In the genomic region with DNA sequence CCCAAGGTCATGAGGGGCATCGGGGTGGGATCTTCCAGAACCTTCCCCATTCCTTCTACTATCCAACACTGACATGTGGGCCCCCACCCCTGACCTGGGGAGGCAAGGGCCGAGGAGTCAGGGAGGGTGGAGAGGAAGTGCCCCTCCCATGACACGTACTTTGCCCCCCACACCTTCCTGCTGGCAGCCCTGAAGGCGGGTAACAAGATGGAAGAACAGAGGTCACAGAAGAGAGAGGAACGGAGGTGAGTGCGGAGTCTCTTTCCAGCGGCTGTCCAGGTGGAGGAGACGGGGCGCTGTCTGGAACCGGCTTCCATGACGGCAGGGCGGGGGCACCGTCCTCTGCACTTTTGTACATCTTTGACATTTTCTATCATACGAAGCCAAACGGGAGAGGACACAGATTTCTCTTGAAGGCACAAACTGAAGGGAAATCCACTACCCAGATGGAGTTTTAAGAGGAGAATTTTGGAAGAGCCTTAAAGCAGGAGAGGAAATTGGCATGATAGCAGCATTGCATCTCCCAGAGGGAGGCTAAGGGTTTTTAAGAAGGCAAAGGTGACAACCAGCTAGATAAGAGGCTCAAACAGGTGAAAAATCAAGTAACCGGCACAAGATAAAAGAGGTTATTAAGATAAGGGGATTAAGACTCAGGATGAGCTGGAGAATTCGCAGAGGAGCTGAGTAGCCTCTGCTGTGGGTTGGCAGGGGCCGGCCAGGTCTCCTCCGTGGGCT, we compare ENCODE assay signal across 32 cellular contexts. TPM values are rescaled to one million over a fixed set of nuclear protein-coding genes. Genes with fewer than 3 reads are reported as not detected.
A peak's percentile ranks its signal among the peaks of the same experiment; 100 is the strongest.
DNase-seq lines count a peak whose midpoint lies in the region; ATAC-seq, FAIRE-seq and TF ChIP-seq lines count a peak whose summit lies in the region.
"Had no signal": no experiment of that assay in that cellular context is flagged by ENCODE, and none has a peak within 500 bp of the region (broad histone marks: within the 10 kb centered on the region; RNA-seq: fewer than 3 reads in every experiment).

No MANE protein-coding gene starts in this region.

- H3K36me3 ChIP-seq in DND-41 (ENCODE audit: insufficient read depth, low read length) (peaks cover 83% of the 10 kb centered on the region), astrocyte (ENCODE audit: insufficient read depth, low read length) (no peaks in the 10 kb centered on the region), fibroblast of lung (ENCODE audit: control insufficient read depth, insufficient read depth, low read length) (peaks cover 8% of the 10 kb centered on the region), small intestine (ENCODE audit: control insufficient read depth in 2 of 2, insufficient read depth in 2 of 2, low read length in 2 of 2) (no peaks in the 10 kb centered on the region), right atrium auricular region (peaks cover 9% of the 10 kb centered on the region)
- H3K36me3 ChIP-seq: breast epithelium, pancreas had no signal

- H3K79me2 ChIP-seq in DND-41 (ENCODE audit: insufficient read depth, low read length) (peaks cover 100% of the 10 kb centered on the region), astrocyte (ENCODE audit: insufficient read depth, low read length) (peaks cover 68% of the 10 kb centered on the region), fibroblast of lung (ENCODE audit: control insufficient read depth, insufficient read depth, low read length) (peaks cover 68% of the 10 kb centered on the region)

- no peaks in the 10 kb centered on the region for H3K27me3 ChIP-seq in DND-41 (ENCODE audit: insufficient read depth, low read length, poor library complexity)
- H3K27me3 ChIP-seq in astrocyte (ENCODE audit: insufficient read depth, low read length), result no peaks in the 10 kb centered on the region
- H3K27me3 ChIP-seq in fibroblast of lung (ENCODE audit: control insufficient read depth, insufficient read depth, low read length), result no peaks in the 10 kb centered on the region
- no peaks in the 10 kb centered on the region for H3K27me3 ChIP-seq in small intestine (ENCODE audit: control insufficient read depth in 2 of 2, insufficient read depth in 2 of 2, low read length in 2 of 2)
- H3K27me3 ChIP-seq in right atrium auricular region, result no peaks in the 10 kb centered on the region
- H3K27me3 ChIP-seq: breast epithelium, pancreas had no signal

- no peaks in the 10 kb centered on the region for H3K9me3 Mint-ChIP-seq in astrocyte (ENCODE audit: unreplicated experiment)
- no peaks in the 10 kb centered on the region for H3K9me3 Mint-ChIP-seq in activated T-helper 1 cell treated with anti-CD3 and anti-CD28 coated beads, Interleukin-12 subunit alpha, Interleukin-12 subunit beta, Interleukin-2, Interleukin-4 antibody, amounts not matched to agents 30 ng/mL and 10 ng/mL and 1 ng/mL, durations not matched to agents 14 hours and 24 hours and 36 hours
- H3K9me3 Mint-ChIP-seq: activated T-helper 17 cell treated with anti-CD3 and anti-CD28 coated beads, Interleukin-2, amount 50 U/mL, for 72 hours; CD8-positive, alpha-beta T cell had no signal

- H4K20me1 ChIP-seq in DND-41 (ENCODE audit: insufficient read depth, low read length), result peaks cover 99% of the 10 kb centered on the region
- H4K20me1 ChIP-seq in astrocyte (ENCODE audit: insufficient read depth, low read length), result peaks cover 98% of the 10 kb centered on the region
- H4K20me1 ChIP-seq in fibroblast of lung (ENCODE audit: control insufficient read depth, extremely low read depth, insufficient read depth, low read length), result no peaks in the 10 kb centered on the region

- H3K9ac ChIP-seq in DND-41 (ENCODE audit: low read depth, low read length) (no peak overlapping the region), astrocyte (ENCODE audit: low read length) (no peak overlapping the region), fibroblast of lung (ENCODE audit: insufficient read depth, low read length) (no peak overlapping the region)

- H3K4me3 ChIP-seq in DND-41 (ENCODE audit: low read depth in 1 of 2, low read length in 2 of 2) (no peak overlapping the region), astrocyte (ENCODE audit: insufficient read depth, low read depth, low read length) (no peak overlapping the region), fibroblast of lung (replicated peaks in 1 of 4; ENCODE audit: control extremely low read depth in 1 of 4, insufficient read depth in 1 of 4, low read depth in 3 of 4, low read length in 4 of 4) (no peak overlapping the region), small intestine (ENCODE audit: low read depth in 1 of 2, low read length in 2 of 2) (no peak overlapping the region), right atrium auricular region (no peak overlapping the region)
- H3K4me3 ChIP-seq: A549, pancreas, smooth muscle cell had no signal

- no peaks in the 10 kb centered on the region for H3K4me1 ChIP-seq in DND-41 (ENCODE audit: insufficient read depth, low read length)
- peaks cover 21% of the 10 kb centered on the region for H3K4me1 ChIP-seq in astrocyte (ENCODE audit: insufficient read depth, low read length)
- peaks cover 23% of the 10 kb centered on the region for H3K4me1 ChIP-seq in fibroblast of lung (ENCODE audit: control insufficient read depth, extremely low read depth, insufficient read depth, low read length)
- H3K4me1 ChIP-seq in small intestine (ENCODE audit: control insufficient read depth in 2 of 2, insufficient read depth in 1 of 2, low read depth in 1 of 2, low read length in 1 of 2), result peaks cover 0 to 4% of the 10 kb centered on the region in 2 donors
- H3K4me1 ChIP-seq in right atrium auricular region, result peaks cover 0 to 63% of the 10 kb centered on the region in 2 donors
- H3K4me1 ChIP-seq: pancreas had no signal

- 0 out of 2 replicates have a peak overlapping the region, but pooled peaks have one; percentile 37 for H3K27ac ChIP-seq in DND-41 (ENCODE audit: low read length)
- no peak overlapping the region for H3K27ac ChIP-seq in astrocyte (ENCODE audit: low read depth, low read length)
- peak overlapping the region; percentile 76 for H3K27ac ChIP-seq in fibroblast of lung (ENCODE audit: insufficient read depth, low read length)
- no peak overlapping the region for H3K27ac ChIP-seq in small intestine (ENCODE audit: low read depth in 1 of 2, low read length in 1 of 2)
- no peak overlapping the region for H3K27ac ChIP-seq in right atrium auricular region
- H3K27ac ChIP-seq: A549, pancreas had no signal

- H3K36me3 Mint-ChIP-seq in astrocyte (ENCODE audit: low read depth, unreplicated experiment), result peaks cover 19% of the 10 kb centered on the region
- no peaks in the 10 kb centered on the region for H3K36me3 Mint-ChIP-seq in activated T-helper 1 cell treated with anti-CD3 and anti-CD28 coated beads, Interleukin-12 subunit alpha, Interleukin-12 subunit beta, Interleukin-2, Interleukin-4 antibody, amounts not matched to agents 30 ng/mL and 10 ng/mL and 1 ng/mL, durations not matched to agents 14 hours and 24 hours and 36 hours (ENCODE audit: low read depth)
- H3K36me3 Mint-ChIP-seq: CD8-positive, alpha-beta T cell had no signal

- no peak overlapping the region for H2AFZ ChIP-seq in DND-41 (ENCODE audit: low read depth, low read length)
- H2AFZ ChIP-seq in astrocyte (ENCODE audit: low read depth, low read length), result no peak overlapping the region
- no peak overlapping the region for H2AFZ ChIP-seq in fibroblast of lung (ENCODE audit: low read length)

- H3K9me3 ChIP-seq in DND-41 (ENCODE audit: insufficient read depth, low read length, severe bottlenecking) (no peaks in the 10 kb centered on the region), astrocyte (ENCODE audit: insufficient read depth, low read depth, low read length) (no peaks in the 10 kb centered on the region), fibroblast of lung (ENCODE audit: control insufficient read depth, insufficient read depth, low read depth, low read length) (no peaks in the 10 kb centered on the region), small intestine (ENCODE audit: control insufficient read depth, low read depth) (no peaks in the 10 kb centered on the region), right atrium auricular region (no peaks in the 10 kb centered on the region)
- H3K9me3 ChIP-seq: A549, breast epithelium, pancreas had no signal

- TF ChIP-seq CTCF in DND-41 (IDR thresholded peaks at IDR 0.05; ENCODE audit: borderline replicate concordance, extremely low read depth, low read length, poor library complexity, severe bottlenecking) (no peak), astrocyte (IDR thresholded peaks at IDR 0.05; ENCODE audit: insufficient read depth, low read depth, low read length) (no peak), fibroblast of lung (conservative IDR thresholded peaks at IDR 0.05 in 1 of 2, IDR thresholded peaks at IDR 0.05 in 1 of 2; ENCODE audit: low read depth in 1 of 2, low read length in 2 of 2) (no peak), right atrium auricular region (IDR thresholded peaks at IDR 0.05) (no peak)

- DNase-seq in DND-41 (no peak), astrocyte (ENCODE audit: low read depth) (no peak), fibroblast of lung (ENCODE audit: low read depth in 2 of 2) (no peak), small intestine (peak; percentile 87), right atrium auricular region (ENCODE audit: low spot score) (no peak), H4 (ENCODE audit: low spot score) (no peak), COLO829 (ENCODE audit: low spot score) (no peak)
- DNase-seq in activated T-helper 1 cell treated with anti-CD3 and anti-CD28 coated beads, Interleukin-12 subunit alpha, Interleukin-12 subunit beta, Interleukin-2, Interleukin-4 antibody, amounts not matched to agents 30 ng/mL and 10 ng/mL and 1 ng/mL, durations not matched to agents 14 hours and 24 hours and 36 hours (ENCODE audit: low spot score), result no peak
- DNase-seq: activated CD4-positive, alpha-beta T cell treated with anti-CD3 and anti-CD28 coated beads for 4 hours; activated CD8-positive, alpha-beta T cell treated with anti-CD3 and anti-CD28 coated beads, Interleukin-2, amount 10 ng/mL, durations not matched to agents 7 days and 5 days; activated naive CD4-positive, alpha-beta T cell treated with anti-CD3 and anti-CD28 coated beads, Interleukin-2, amount 50 U/mL, for 16 hours; AML-193; amygdala; CD8-positive, alpha-beta T cell; effector memory CD4-positive, alpha-beta T cell; foreskin fibroblast; head of caudate nucleus; NCI-H1417 treated with DMSO at 0.1 percent for 48 hours; NCI-H2081; NCI-H226; NCI-H526 treated with DMSO at 0.1 percent for 48 hours; NK-92 treated with Interleukin-12 subunit alpha and Interleukin-12 subunit beta, amount 100 ng/mL, for 24 hours; pancreas; SHP77 treated with DMSO at 0.1 percent for 48 hours; stimulated activated naive CD4-positive, alpha-beta T cell treated with Interleukin-2 at 50 U/mL for 16 hours had no signal

- peak overlapping the region; percentile 45 for H3K27ac Mint-ChIP-seq in astrocyte (ENCODE audit: unreplicated experiment)
- H3K27ac Mint-ChIP-seq in activated T-helper 1 cell treated with anti-CD3 and anti-CD28 coated beads, Interleukin-12 subunit alpha, Interleukin-12 subunit beta, Interleukin-2, Interleukin-4 antibody, amounts not matched to agents 30 ng/mL and 10 ng/mL and 1 ng/mL, durations not matched to agents 14 hours and 24 hours and 36 hours, result no peak overlapping the region
- H3K27ac Mint-ChIP-seq: activated CD8-positive, alpha-beta T cell treated with anti-CD3 and anti-CD28 coated beads, Interleukin-2, amount 10 ng/mL, durations not matched to agents 7 days and 5 days; activated T-helper 17 cell treated with anti-CD3 and anti-CD28 coated beads, Interleukin-2, amount 50 U/mL, for 72 hours; CD8-positive, alpha-beta T cell had no signal

- H3K4me2 ChIP-seq in DND-41 (ENCODE audit: insufficient read depth, low read length), result no peak overlapping the region
- H3K4me2 ChIP-seq in astrocyte (ENCODE audit: low read length), result no peak overlapping the region
- H3K4me2 ChIP-seq in fibroblast of lung (ENCODE audit: extremely low read depth, insufficient read depth, low read length), result no peak overlapping the region
- H3K4me2 ChIP-seq: A549, smooth muscle cell had no signal

- no peak for ATAC-seq in DND-41 (ENCODE audit: insufficient read depth, low read depth)
- ATAC-seq: activated CD8-positive, alpha-beta T cell treated with anti-CD3 and anti-CD28 coated beads, Interleukin-2, amount 10 ng/mL, durations not matched to agents 7 days and 5 days; activated T-helper 17 cell treated with anti-CD3 and anti-CD28 coated beads, Interleukin-2, amount 50 U/mL, for 72 hours; CD8-positive, alpha-beta T cell; Panc1 had no signal

- peaks cover 25% of the 10 kb centered on the region for H3K4me1 Mint-ChIP-seq in astrocyte (ENCODE audit: low read depth, unreplicated experiment)
- H3K4me1 Mint-ChIP-seq in activated T-helper 1 cell treated with anti-CD3 and anti-CD28 coated beads, Interleukin-12 subunit alpha, Interleukin-12 subunit beta, Interleukin-2, Interleukin-4 antibody, amounts not matched to agents 30 ng/mL and 10 ng/mL and 1 ng/mL, durations not matched to agents 14 hours and 24 hours and 36 hours (ENCODE audit: low read depth), result no peaks in the 10 kb centered on the region
- H3K4me1 Mint-ChIP-seq: activated T-helper 17 cell treated with anti-CD3 and anti-CD28 coated beads, Interleukin-2, amount 50 U/mL, for 72 hours had no signal

- 22 to 68% (median 43%) methylated on average over 19 of the region's 19 CpGs for WGBS in small intestine, 3 donors

- H3K27me3 Mint-ChIP-seq in astrocyte (ENCODE audit: low read depth, unreplicated experiment), result no peaks in the 10 kb centered on the region
- no peaks in the 10 kb centered on the region for H3K27me3 Mint-ChIP-seq in activated T-helper 1 cell treated with anti-CD3 and anti-CD28 coated beads, Interleukin-12 subunit alpha, Interleukin-12 subunit beta, Interleukin-2, Interleukin-4 antibody, amounts not matched to agents 30 ng/mL and 10 ng/mL and 1 ng/mL, durations not matched to agents 14 hours and 24 hours and 36 hours (ENCODE audit: insufficient read depth)
- H3K27me3 Mint-ChIP-seq: activated T-helper 17 cell treated with anti-CD3 and anti-CD28 coated beads, Interleukin-2, amount 50 U/mL, for 72 hours had no signal

- no peak overlapping the region for H3K4me3 Mint-ChIP-seq in astrocyte (ENCODE audit: unreplicated experiment)
- H3K4me3 Mint-ChIP-seq in activated T-helper 1 cell treated with anti-CD3 and anti-CD28 coated beads, Interleukin-12 subunit alpha, Interleukin-12 subunit beta, Interleukin-2, Interleukin-4 antibody, amounts not matched to agents 30 ng/mL and 10 ng/mL and 1 ng/mL, durations not matched to agents 14 hours and 24 hours and 36 hours, result no peak overlapping the region
- H3K4me3 Mint-ChIP-seq: activated CD8-positive, alpha-beta T cell treated with anti-CD3 and anti-CD28 coated beads, Interleukin-2, amount 10 ng/mL, durations not matched to agents 7 days and 5 days; activated T-helper 17 cell treated with anti-CD3 and anti-CD28 coated beads, Interleukin-2, amount 50 U/mL, for 72 hours; CD8-positive, alpha-beta T cell had no signal

- FAIRE-seq in astrocyte (lab: Jason Lieb, UNC) (no peak), small intestine (lab: Jason Lieb, UNC) (no peak)
- FAIRE-seq: A549, colon, GM18507, pancreas had no signal

- intact Hi-C loops in activated T-helper 1 cell treated with anti-CD3 and anti-CD28 coated beads, Interleukin-12 subunit alpha, Interleukin-12 subunit beta, Interleukin-2, Interleukin-4 antibody, amounts not matched to agents 30 ng/mL and 10 ng/mL and 1 ng/mL, durations not matched to agents 14 hours and 24 hours and 36 hours (cut with micrococcal nuclease), result no loop called here

RNA-seq across cellular contexts. Expression of a gene that starts 16.7 kb away (rescaled TPM):
- total RNA-seq in astrocyte, result 29.0 and 34.2 TPM in 2 replicates
- total RNA-seq in fibroblast of lung, result 33.9 and 49.0 TPM in 2 replicates
- polyA plus RNA-seq in fibroblast of lung, result 10.1 and 12.4 TPM in 2 replicates
- polyA plus RNA-seq in fibroblast of lung (2012), result 25.2 and 39.1 TPM in 2 replicates
- polyA minus RNA-seq in fibroblast of lung (ENCODE audit: low replicate concordance), result 28.9 and 38.6 TPM in 2 replicates
- polyA plus RNA-seq in small intestine, result 10 to 100 TPM in 1 of 3 donors, 1 to 10 TPM in 2; 1.6 to 12.9 (median 3.0) TPM
- total RNA-seq in right atrium auricular region, result 10 to 100 TPM; 11.1 to 17.8 TPM
- 9.2 and 12.7 TPM in 2 replicates for total RNA-seq in H4 (2014; rRNA removed; shearing (Covaris generic))
- 1.6 and 1.9 TPM in 2 replicates for total RNA-seq in activated T-helper 1 cell treated with anti-CD3 and anti-CD28 coated beads, Interleukin-12 subunit alpha, Interleukin-12 subunit beta, Interleukin-2, Interleukin-4 antibody, amounts not matched to agents 30 ng/mL and 10 ng/mL and 1 ng/mL, durations not matched to agents 14 hours and 24 hours and 36 hours

Comparison
In these comparisons a context has a peak if more than half of its experiments do, and no peak if none do; other contexts are left out.
1. H3K27ac ChIP-seq: peak in DND-41 (single experiment) and fibroblast of lung (single experiment); none in astrocyte (single experiment), small intestine (0 of 2) and right atrium auricular region (0 of 2).